ENCODE assay signal across 8 cellular contexts in genomic region chrX:47243351-47243750, GRCh38.
"Had no signal": no experiment of that assay in that cellular context is flagged by ENCODE, and none has a peak within 500 bp of the region (broad histone marks: within the 10 kb centered on the region; RNA-seq: fewer than 3 reads in every experiment).

No MANE protein-coding gene starts in this region.

- H3K4me3 ChIP-seq: GM23248, HAP-1, K562 had no signal

- ATAC-seq: HCT116, HepG2, K562 had no signal

- H3K27ac ChIP-seq: GM23248 had no signal

- FAIRE-seq: HepG2, K562 had no signal

- H3K9me3 ChIP-seq: HAP-1 had no signal

- H3K4me1 ChIP-seq: HAP-1 had no signal

- DNase-seq: GM23248, GOT3, H7, KG1 had no signal
